ENCODE assay signal across 1 cellular context in genomic region chr7:33986951-33987948, GRCh38.
TF ChIP-seq lines count a peak whose summit lies in the region.

No MANE protein-coding gene starts in this region.

TF ChIP-seq in K562, 482 proteins besides CTCF, POLR2A, EP300 and RAD21 (continued from another document):
- TF ChIP-seq ATF3 (IDR thresholded peaks at IDR 0.05) (peak; percentile 38; the same call in 1 of the 2 replicates), ATF3 (CRISPR knock-in tag; conservative IDR thresholded peaks at IDR 0.05) (no peak)
